27 cellular contexts compared by ENCODE assay signal in the genomic region with DNA sequence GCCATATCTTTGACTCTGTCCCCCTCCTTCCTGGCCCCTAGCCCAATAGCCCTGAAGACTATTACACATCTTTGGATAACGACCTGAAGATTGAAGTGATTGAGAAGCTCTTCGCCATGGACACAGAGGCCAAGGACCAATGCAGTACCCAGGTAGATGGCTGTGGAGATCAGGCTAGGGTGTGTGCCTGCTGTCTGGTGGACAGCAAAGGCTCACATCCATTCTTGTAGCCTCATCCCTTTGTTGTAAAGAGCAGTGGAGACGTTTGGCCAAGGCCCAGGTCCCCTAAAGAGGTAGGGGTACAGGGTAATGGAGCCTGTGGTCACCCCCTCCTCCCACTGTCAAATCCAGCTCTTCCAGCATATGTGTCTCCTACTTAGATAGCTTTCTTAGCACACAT.
"Had no signal": no experiment of that assay in that cellular context is flagged by ENCODE, and none has a peak within 500 bp of the region (broad histone marks: within the 10 kb centered on the region; RNA-seq: fewer than 3 reads in every experiment).

No MANE protein-coding gene starts in this region.

- H3K4me3 ChIP-seq: adrenal gland, breast epithelium, esophagus muscularis mucosa, prostate gland, skin epidermis, suprapubic skin had no signal

- H3K36me3 ChIP-seq: breast epithelium had no signal

- DNase-seq: activated CD4-positive, alpha-beta T cell treated with anti-CD3 and anti-CD28 coated beads, Interleukin-2, amount 10 ng/mL, durations not matched to agents 24 days and 14 days; activated CD8-positive, alpha-beta memory T cell treated with anti-CD3 and anti-CD28 coated beads, Interleukin-2, amount 50 U/mL, for 4 hours; activated effector memory CD4-positive, alpha-beta T cell treated with anti-CD3 and anti-CD28 coated beads, Interleukin-2, amount 50 U/mL, for 16 hours; activated T-cell treated with anti-CD3 and anti-CD28 coated beads, Interleukin-2, amount 50 U/mL, for 48 hours; cerebellar nuclear complex; cortex of kidney; effector CD4-positive, alpha-beta T cell; hippocampal formation; kidney; mammary epithelial cell; right cardiac atrium; stimulated activated CD4-positive, alpha-beta T cell treated with anti-CD3 and anti-CD28 coated beads, Interleukin-15, amount 100 ng/mL, for 24 hours; stimulated activated CD4-positive, alpha-beta T cell treated with anti-CD3 and anti-CD28 coated beads, Interleukin-2, amount 100 ng/mL, for 48 hours; stimulated activated naive CD8-positive, alpha-beta T cell treated with anti-CD3 and anti-CD28 coated beads, Interleukin-15, amount 100 ng/mL, for 72 hours; T-helper 1 cell; T1000 had no signal

- H3K9me3 Mint-ChIP-seq: activated CD4-positive, alpha-beta T cell treated with anti-CD3 and anti-CD28 coated beads, Interleukin-2, amount 10 ng/mL, durations not matched to agents 24 days and 14 days; activated naive CD4-positive, alpha-beta T cell treated with anti-CD3 and anti-CD28 coated beads, Interleukin-2, amount 50 U/mL, for 24 hours; neural crest cell; stimulated activated naive CD8-positive, alpha-beta T cell treated with anti-CD3 and anti-CD28 coated beads, Interleukin-15, amount 100 ng/mL, for 72 hours had no signal

- H3K9me3 ChIP-seq: adrenal gland, breast epithelium, esophagus muscularis mucosa, prostate gland, suprapubic skin had no signal

- H3K4me3 Mint-ChIP-seq: activated CD4-positive, alpha-beta T cell treated with anti-CD3 and anti-CD28 coated beads, Interleukin-2, amount 10 ng/mL, durations not matched to agents 24 days and 14 days; activated naive CD4-positive, alpha-beta T cell treated with anti-CD3 and anti-CD28 coated beads, Interleukin-2, amount 50 U/mL, for 24 hours; neural crest cell; stimulated activated naive CD8-positive, alpha-beta T cell treated with anti-CD3 and anti-CD28 coated beads, Interleukin-15, amount 100 ng/mL, for 72 hours had no signal

- H3K36me3 Mint-ChIP-seq: activated naive CD4-positive, alpha-beta T cell treated with anti-CD3 and anti-CD28 coated beads, Interleukin-2, amount 50 U/mL, for 24 hours had no signal

- FAIRE-seq: astrocyte, endothelial cell of umbilical vein, kidney had no signal

- H3K27ac Mint-ChIP-seq: activated CD4-positive, alpha-beta T cell treated with anti-CD3 and anti-CD28 coated beads, Interleukin-2, amount 10 ng/mL, durations not matched to agents 24 days and 14 days; activated naive CD4-positive, alpha-beta T cell treated with anti-CD3 and anti-CD28 coated beads, Interleukin-2, amount 50 U/mL, for 24 hours had no signal

- H3K4me1 ChIP-seq: adrenal gland, breast epithelium, suprapubic skin had no signal

- H3K27me3 ChIP-seq: adrenal gland, breast epithelium, esophagus muscularis mucosa, suprapubic skin had no signal

- H3K27ac ChIP-seq: prostate gland, skin epidermis, suprapubic skin had no signal

- H3K4me1 Mint-ChIP-seq: activated CD4-positive, alpha-beta T cell treated with anti-CD3 and anti-CD28 coated beads, Interleukin-2, amount 10 ng/mL, durations not matched to agents 24 days and 14 days; activated naive CD4-positive, alpha-beta T cell treated with anti-CD3 and anti-CD28 coated beads, Interleukin-2, amount 50 U/mL, for 24 hours; neural crest cell; stimulated activated naive CD8-positive, alpha-beta T cell treated with anti-CD3 and anti-CD28 coated beads, Interleukin-15, amount 100 ng/mL, for 72 hours had no signal

- ATAC-seq: left lobe of liver; right cardiac atrium; stimulated activated naive CD8-positive, alpha-beta T cell treated with anti-CD3 and anti-CD28 coated beads, Interleukin-15, amount 100 ng/mL, for 72 hours had no signal

- H3K27me3 Mint-ChIP-seq: activated CD4-positive, alpha-beta T cell treated with anti-CD3 and anti-CD28 coated beads, Interleukin-2, amount 10 ng/mL, durations not matched to agents 24 days and 14 days; activated naive CD4-positive, alpha-beta T cell treated with anti-CD3 and anti-CD28 coated beads, Interleukin-2, amount 50 U/mL, for 24 hours; stimulated activated naive CD8-positive, alpha-beta T cell treated with anti-CD3 and anti-CD28 coated beads, Interleukin-15, amount 100 ng/mL, for 72 hours had no signal
